ENCODE assay signal across 8 cellular contexts in the genomic region with DNA sequence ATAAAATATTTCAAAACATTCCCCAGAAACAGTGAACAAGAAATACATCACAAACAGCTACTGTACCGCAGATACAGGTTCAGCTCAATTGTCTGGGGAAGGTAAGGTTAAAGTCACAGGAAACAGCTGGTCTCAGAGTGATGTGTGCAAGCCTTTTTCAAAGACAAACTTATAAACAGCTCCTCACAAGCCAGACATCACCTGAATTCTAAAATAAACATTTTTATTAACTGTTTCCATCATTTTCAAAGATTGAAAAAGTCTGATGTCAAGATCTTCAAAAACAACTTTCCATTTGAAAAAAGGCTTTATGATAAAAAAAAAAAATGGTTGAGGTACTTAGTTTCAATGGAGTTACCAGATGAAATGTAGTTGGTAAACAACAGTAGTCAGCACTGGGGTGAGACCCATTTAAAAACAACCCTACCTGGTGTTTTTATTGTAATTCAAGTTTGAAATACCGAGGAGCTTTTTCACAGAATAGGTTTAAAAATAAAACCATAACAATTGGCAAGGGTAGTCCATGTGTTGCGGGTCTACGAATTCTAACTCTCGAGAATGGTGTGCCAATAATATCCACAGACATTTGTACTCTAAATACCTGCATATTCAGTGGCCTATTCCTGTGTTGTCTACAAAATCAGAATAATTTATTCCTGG. TPM values are rescaled to one million over a fixed set of nuclear protein-coding genes. Genes with fewer than 3 reads are reported as not detected.
DNase-seq lines count a peak whose midpoint lies in the region; ATAC-seq and TF ChIP-seq lines count a peak whose summit lies in the region.

No MANE protein-coding gene starts in this region.

- H3K27me3 ChIP-seq in kidney epithelial cell (ENCODE audit: control insufficient read depth, insufficient read depth, low read length), result no peaks in the 10 kb centered on the region
- H3K27me3 ChIP-seq in thyroid gland, result no peaks in the 10 kb centered on the region

- H3K4me3 ChIP-seq in kidney epithelial cell (ENCODE audit: low read depth, low read length) (peak overlapping the region; percentile 99), thyroid gland (replicated peaks in 1 of 3) (peak overlapping the region in 2 of 3 donors; percentile 19 to 28)

- H3K27ac ChIP-seq in thyroid gland, result peak overlapping the region; percentile 55 to 100 (median 97)

- no peaks in the 10 kb centered on the region for H3K9me3 ChIP-seq in thyroid gland

- intact Hi-C loops in activated naive CD4-positive, alpha-beta T cell treated with anti-CD3 and anti-CD28 coated beads for 36 hours (cut with micrococcal nuclease), result loop anchor here (1.0 kb wide), 2 partner anchors 9 to 76 kb away; no protein-coding TSS in a partner anchor
- intact Hi-C loops in activated T-helper 1 cell treated with anti-CD3 and anti-CD28 coated beads, Interleukin-12 subunit alpha, Interleukin-12 subunit beta, Interleukin-2, Interleukin-4 antibody, amounts not matched to agents 30 ng/mL and 10 ng/mL and 1 ng/mL, durations not matched to agents 14 hours and 24 hours and 36 hours (cut with micrococcal nuclease), result loop anchor here (2.0 kb wide), 1 partner anchor 563 kb away; no protein-coding TSS in a partner anchor
- intact Hi-C loops in thyroid gland (cut with DNase I), result loop anchor here (10.0 kb wide), 2 partner anchors 327 to 503 kb away; no protein-coding TSS in a partner anchor

- H3K4me3 Mint-ChIP-seq in activated naive CD4-positive, alpha-beta T cell treated with anti-CD3 and anti-CD28 coated beads for 36 hours, result peak overlapping the region; percentile 100
- H3K4me3 Mint-ChIP-seq in activated T-helper 1 cell treated with anti-CD3 and anti-CD28 coated beads, Interleukin-12 subunit alpha, Interleukin-12 subunit beta, Interleukin-2, Interleukin-4 antibody, amounts not matched to agents 30 ng/mL and 10 ng/mL and 1 ng/mL, durations not matched to agents 14 hours and 24 hours and 36 hours, result peak overlapping the region; percentile 94

- peak overlapping the region; percentile 99 for H3K27ac Mint-ChIP-seq in activated naive CD4-positive, alpha-beta T cell treated with anti-CD3 and anti-CD28 coated beads for 36 hours
- H3K27ac Mint-ChIP-seq in activated T-helper 1 cell treated with anti-CD3 and anti-CD28 coated beads, Interleukin-12 subunit alpha, Interleukin-12 subunit beta, Interleukin-2, Interleukin-4 antibody, amounts not matched to agents 30 ng/mL and 10 ng/mL and 1 ng/mL, durations not matched to agents 14 hours and 24 hours and 36 hours, result peak overlapping the region; percentile 90

- H3K4me1 ChIP-seq in thyroid gland, result peaks cover 26 to 48% of the 10 kb centered on the region in 2 donors

- peaks cover 86% of the 10 kb centered on the region for H3K36me3 Mint-ChIP-seq in activated naive CD4-positive, alpha-beta T cell treated with anti-CD3 and anti-CD28 coated beads for 36 hours (ENCODE audit: low read depth)
- H3K36me3 Mint-ChIP-seq in activated T-helper 1 cell treated with anti-CD3 and anti-CD28 coated beads, Interleukin-12 subunit alpha, Interleukin-12 subunit beta, Interleukin-2, Interleukin-4 antibody, amounts not matched to agents 30 ng/mL and 10 ng/mL and 1 ng/mL, durations not matched to agents 14 hours and 24 hours and 36 hours (ENCODE audit: low read depth), result peaks cover 70% of the 10 kb centered on the region

- CTCF ChIA-PET in activated naive CD4-positive, alpha-beta T cell treated with anti-CD3 and anti-CD28 coated beads for 36 hours (lab: Charles Lee), result interaction anchor here (0.7 kb wide), 2 partner anchors 260 to 767 kb away, joined by 3 read pairs; no protein-coding TSS in a partner anchor

- DNase-seq in activated naive CD4-positive, alpha-beta T cell treated with anti-CD3 and anti-CD28 coated beads for 36 hours, result no peak
- no peak for DNase-seq in activated naive CD4-positive, alpha-beta T cell treated with anti-CD3 and anti-CD28 coated beads, Interleukin-2, amount 50 U/mL, for 16 hours
- DNase-seq in activated T-helper 1 cell treated with anti-CD3 and anti-CD28 coated beads, Interleukin-12 subunit alpha, Interleukin-12 subunit beta, Interleukin-2, Interleukin-4 antibody, amounts not matched to agents 30 ng/mL and 10 ng/mL and 1 ng/mL, durations not matched to agents 14 hours and 24 hours and 36 hours (ENCODE audit: low spot score), result no peak
- DNase-seq in kidney epithelial cell (ENCODE audit: low read depth) (no peak), thyroid gland (no peak), Kasumi-1 (lab: John Stamatoyannopoulos, UW) (no peak), UCSD-AML1 (lab: John Stamatoyannopoulos, UW; ENCODE audit: unreplicated experiment) (no peak)

- H3K9me3 Mint-ChIP-seq in activated naive CD4-positive, alpha-beta T cell treated with anti-CD3 and anti-CD28 coated beads for 36 hours, result no peaks in the 10 kb centered on the region
- no peaks in the 10 kb centered on the region for H3K9me3 Mint-ChIP-seq in activated T-helper 1 cell treated with anti-CD3 and anti-CD28 coated beads, Interleukin-12 subunit alpha, Interleukin-12 subunit beta, Interleukin-2, Interleukin-4 antibody, amounts not matched to agents 30 ng/mL and 10 ng/mL and 1 ng/mL, durations not matched to agents 14 hours and 24 hours and 36 hours

- ATAC-seq in GM18870 (IDR thresholded peaks at IDR 0.05; ENCODE audit: unreplicated experiment), result no peak

- TF ChIP-seq POLR2A in thyroid gland (IDR thresholded peaks at IDR 0.05), result no peak

- no peak for TF ChIP-seq CTCF in kidney epithelial cell (IDR thresholded peaks at IDR 0.05; ENCODE audit: insufficient read depth, low read length, poor library complexity, severe bottlenecking)
- TF ChIP-seq CTCF in thyroid gland (IDR thresholded peaks at IDR 0.05), result no peak

- no peaks in the 10 kb centered on the region for H3K27me3 Mint-ChIP-seq in activated naive CD4-positive, alpha-beta T cell treated with anti-CD3 and anti-CD28 coated beads for 36 hours (ENCODE audit: low read depth)
- H3K27me3 Mint-ChIP-seq in activated T-helper 1 cell treated with anti-CD3 and anti-CD28 coated beads, Interleukin-12 subunit alpha, Interleukin-12 subunit beta, Interleukin-2, Interleukin-4 antibody, amounts not matched to agents 30 ng/mL and 10 ng/mL and 1 ng/mL, durations not matched to agents 14 hours and 24 hours and 36 hours (ENCODE audit: insufficient read depth), result peaks cover 2% of the 10 kb centered on the region

- H3K36me3 ChIP-seq in kidney epithelial cell (ENCODE audit: control insufficient read depth, insufficient read depth, low read length) (no peaks in the 10 kb centered on the region), thyroid gland (no peaks in the 10 kb centered on the region)

- peaks cover 19% of the 10 kb centered on the region for H3K4me1 Mint-ChIP-seq in activated naive CD4-positive, alpha-beta T cell treated with anti-CD3 and anti-CD28 coated beads for 36 hours (ENCODE audit: low read depth)
- peaks cover 70% of the 10 kb centered on the region for H3K4me1 Mint-ChIP-seq in activated T-helper 1 cell treated with anti-CD3 and anti-CD28 coated beads, Interleukin-12 subunit alpha, Interleukin-12 subunit beta, Interleukin-2, Interleukin-4 antibody, amounts not matched to agents 30 ng/mL and 10 ng/mL and 1 ng/mL, durations not matched to agents 14 hours and 24 hours and 36 hours (ENCODE audit: low read depth)

- 13 to 19% methylated on average over 5 of the region's 5 CpGs for WGBS in thyroid gland, 2 donors

RNA-seq across cellular contexts. Expression of a gene that starts 3.9 kb away (rescaled TPM):
- 100 to 1,000 TPM; 218 to 223 TPM for total RNA-seq in activated naive CD4-positive, alpha-beta T cell treated with anti-CD3 and anti-CD28 coated beads for 36 hours
- 86.4 and 87.9 TPM in 2 replicates for total RNA-seq in activated T-helper 1 cell treated with anti-CD3 and anti-CD28 coated beads, Interleukin-12 subunit alpha, Interleukin-12 subunit beta, Interleukin-2, Interleukin-4 antibody, amounts not matched to agents 30 ng/mL and 10 ng/mL and 1 ng/mL, durations not matched to agents 14 hours and 24 hours and 36 hours
- total RNA-seq in kidney epithelial cell, result 51.3 and 52.4 TPM in 2 replicates
- 10 to 100 TPM; 21.9 to 28.1 (median 24.3) TPM for total RNA-seq in thyroid gland
